Comparison of ENCODE assay signal across 26 cellular contexts in the genomic region with DNA sequence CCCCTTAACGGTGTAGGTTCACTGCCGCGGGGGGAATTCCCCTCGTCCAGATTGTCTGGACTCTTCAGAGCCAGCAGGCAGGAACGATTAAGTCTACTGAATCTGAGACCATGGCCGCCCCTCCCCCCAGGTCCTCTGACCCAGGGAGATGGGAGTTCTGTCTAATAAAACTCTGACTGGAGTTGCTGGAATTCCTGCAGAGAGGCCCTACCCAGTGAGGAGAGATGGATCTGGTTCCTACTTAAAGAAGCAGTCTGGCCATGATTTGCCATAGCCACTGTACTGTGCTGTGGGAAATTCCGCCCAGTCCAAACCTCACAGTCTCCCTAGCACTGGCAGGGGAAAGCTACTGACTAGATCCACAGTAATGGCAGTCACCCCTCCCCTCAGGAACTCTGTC.
"Had no signal": no experiment of that assay in that cellular context is flagged by ENCODE, and none has a peak within 500 bp of the region (broad histone marks: within the 10 kb centered on the region; RNA-seq: fewer than 3 reads in every experiment).

No MANE protein-coding gene starts in this region.

- H3K9me3 Mint-ChIP-seq: activated B cell treated with CpG ODN at 0.5 μM for 24 hours; activated naive CD4-positive, alpha-beta T cell treated with anti-CD3 and anti-CD28 coated beads for 36 hours; activated T-cell treated with anti-CD3 and anti-CD28 coated beads, Interleukin-2, amount 50 U/mL, for 4 hours; natural killer cell; stimulated activated effector memory CD8-positive, alpha-beta T cell treated with anti-CD3 and anti-CD28 coated beads, Interleukin-12 subunit alpha, Interleukin-12 subunit beta, amount 100 ng/mL, for 72 hours had no signal

- H3K36me3 Mint-ChIP-seq: mesothelial cell of epicardium; natural killer cell; stimulated activated effector memory CD8-positive, alpha-beta T cell treated with anti-CD3 and anti-CD28 coated beads, Interleukin-12 subunit alpha, Interleukin-12 subunit beta, amount 100 ng/mL, for 72 hours had no signal

- H3K27me3 ChIP-seq: breast epithelium, esophagus squamous epithelium, gastroesophageal sphincter, heart left ventricle, pancreas, tibial nerve had no signal

- H3K4me1 ChIP-seq: breast epithelium, esophagus squamous epithelium, gastroesophageal sphincter, heart left ventricle, pancreas, psoas muscle, tibial nerve had no signal

- H3K4me3 Mint-ChIP-seq: activated B cell treated with CpG ODN at 0.5 μM for 24 hours; activated CD4-positive, alpha-beta T cell treated with anti-CD3 and anti-CD28 coated beads for 36 hours; activated naive CD4-positive, alpha-beta T cell treated with anti-CD3 and anti-CD28 coated beads for 36 hours; activated naive CD8-positive, alpha-beta T cell treated with anti-CD3 and anti-CD28 coated beads, Interleukin-2, amount 10 ng/mL, durations not matched to agents 7 days and 5 days; activated T-cell treated with anti-CD3 and anti-CD28 coated beads, Interleukin-2, amount 50 U/mL, for 4 hours; mesothelial cell of epicardium; natural killer cell; stimulated activated effector memory CD8-positive, alpha-beta T cell treated with anti-CD3 and anti-CD28 coated beads, Interleukin-12 subunit alpha, Interleukin-12 subunit beta, amount 100 ng/mL, for 72 hours; stimulated activated naive CD8-positive, alpha-beta T cell treated with anti-CD3 and anti-CD28 coated beads, Interleukin-15, amount 100 ng/mL, for 72 hours had no signal

- H3K27ac Mint-ChIP-seq: activated B cell treated with CpG ODN at 0.5 μM for 24 hours; activated CD4-positive, alpha-beta T cell treated with anti-CD3 and anti-CD28 coated beads for 36 hours; activated naive CD4-positive, alpha-beta T cell treated with anti-CD3 and anti-CD28 coated beads for 36 hours; activated naive CD8-positive, alpha-beta T cell treated with anti-CD3 and anti-CD28 coated beads, Interleukin-2, amount 10 ng/mL, durations not matched to agents 7 days and 5 days; mesothelial cell of epicardium; natural killer cell; stimulated activated effector memory CD8-positive, alpha-beta T cell treated with anti-CD3 and anti-CD28 coated beads, Interleukin-12 subunit alpha, Interleukin-12 subunit beta, amount 100 ng/mL, for 72 hours; stimulated activated naive CD8-positive, alpha-beta T cell treated with anti-CD3 and anti-CD28 coated beads, Interleukin-15, amount 100 ng/mL, for 72 hours had no signal

- H3K36me3 ChIP-seq: breast epithelium, esophagus squamous epithelium, gastroesophageal sphincter, heart left ventricle, pancreas, tibial nerve had no signal

- H3K27ac ChIP-seq: breast epithelium, coronary artery, esophagus squamous epithelium, gastroesophageal sphincter, heart left ventricle, pancreas, psoas muscle, tibial nerve had no signal

- DNase-seq: activated B cell treated with CpG ODN at 0.5 μM for 24 hours; activated CD4-positive, alpha-beta T cell treated with anti-CD3 and anti-CD28 coated beads for 36 hours; activated CD4-positive, alpha-beta T cell treated with anti-CD3 and anti-CD28 coated beads, Interleukin-2, amount 50 U/mL, for 4 hours; activated CD8-positive, alpha-beta memory T cell treated with anti-CD3 and anti-CD28 coated beads for 24 hours; activated CD8-positive, alpha-beta memory T cell treated with anti-CD3 and anti-CD28 coated beads, Interleukin-2, amount 50 U/mL, for 48 hours; activated naive CD4-positive, alpha-beta T cell treated with anti-CD3 and anti-CD28 coated beads for 36 hours; activated naive CD8-positive, alpha-beta T cell treated with anti-CD3 and anti-CD28 coated beads, Interleukin-2, amount 10 ng/mL, durations not matched to agents 7 days and 5 days; activated T-cell treated with anti-CD3 and anti-CD28 coated beads, Interleukin-2, amount 50 U/mL, for 4 hours; amniotic stem cell; esophagus squamous epithelium; heart left ventricle; natural killer cell; psoas muscle; stimulated activated CD4-positive, alpha-beta T cell treated with anti-CD3 and anti-CD28 coated beads, Interleukin-2, amount 100 ng/mL, for 24 hours; stimulated activated naive CD8-positive, alpha-beta T cell treated with anti-CD3 and anti-CD28 coated beads, Interleukin-15, amount 100 ng/mL, for 72 hours; T-helper 1 cell had no signal

- H3K27me3 Mint-ChIP-seq: activated CD4-positive, alpha-beta T cell treated with anti-CD3 and anti-CD28 coated beads for 36 hours; activated naive CD8-positive, alpha-beta T cell treated with anti-CD3 and anti-CD28 coated beads, Interleukin-2, amount 10 ng/mL, durations not matched to agents 7 days and 5 days; stimulated activated naive CD8-positive, alpha-beta T cell treated with anti-CD3 and anti-CD28 coated beads, Interleukin-15, amount 100 ng/mL, for 72 hours had no signal

- H3K9me3 ChIP-seq: breast epithelium, esophagus squamous epithelium, gastroesophageal sphincter, heart left ventricle, pancreas, psoas muscle, tibial nerve had no signal

- H3K4me1 Mint-ChIP-seq: activated B cell treated with CpG ODN at 0.5 μM for 24 hours, mesothelial cell of epicardium had no signal

- ATAC-seq: activated CD4-positive, alpha-beta T cell treated with anti-CD3 and anti-CD28 coated beads for 36 hours; activated T-cell treated with anti-CD3 and anti-CD28 coated beads, Interleukin-2, amount 50 U/mL, for 4 hours; gastroesophageal sphincter; heart left ventricle; left lobe of liver; pancreas; psoas muscle; right cardiac atrium; stimulated activated effector memory CD8-positive, alpha-beta T cell treated with anti-CD3 and anti-CD28 coated beads, Interleukin-12 subunit alpha, Interleukin-12 subunit beta, amount 100 ng/mL, for 72 hours; stimulated activated naive CD8-positive, alpha-beta T cell treated with anti-CD3 and anti-CD28 coated beads, Interleukin-15, amount 100 ng/mL, for 72 hours had no signal

- H3K4me3 ChIP-seq: breast epithelium, coronary artery, esophagus squamous epithelium, gastroesophageal sphincter, heart left ventricle, lung, pancreas, psoas muscle, tibial nerve had no signal
